12 cellular contexts compared by ENCODE assay signal in genomic region chr1:28756846-28757245, GRCh38. TPM values are rescaled to one million over a fixed set of nuclear protein-coding genes. Genes with fewer than 3 reads are reported as not detected.
DNase-seq lines count a peak whose midpoint lies in the region; ATAC-seq and TF ChIP-seq lines count a peak whose summit lies in the region.
"Had no signal": no experiment of that assay in that cellular context is flagged by ENCODE, and none has a peak within 500 bp of the region (broad histone marks: within the 10 kb centered on the region; RNA-seq: fewer than 3 reads in every experiment).

No MANE protein-coding gene starts in this region.

- no peak for DNase-seq in activated T-cell treated with anti-CD3 and anti-CD28 coated beads, Interleukin-2, amount 50 U/mL, for 24 hours
- DNase-seq in activated T-cell treated with anti-CD3 and anti-CD28 coated beads, Interleukin-2, amount 50 U/mL, for 72 hours = no peak
- peak; percentile 22 for DNase-seq in SK-MEL-5 (ENCODE audit: low read depth, low spot score)
- DNase-seq in fibroblast of the aortic adventitia (ENCODE audit: low read depth) = peak; percentile 20
- DNase-seq in putamen (ENCODE audit: low spot score) = peak; percentile 32
- no peak for DNase-seq in NCI-H2029 (lab: John Stamatoyannopoulos, UW)
- no peak for DNase-seq in tibial artery
- DNase-seq in NCI-H2029 treated with DMSO at 0.1 percent for 48 hours (lab: John Stamatoyannopoulos, UW) = no peak
- DNase-seq: ovary had no signal

- peaks cover 10 to 26% (median 16%) of the 10 kb centered on the region in 3 donors for H3K36me3 ChIP-seq in tibial artery
- H3K36me3 ChIP-seq: ovary had no signal

- H3K4me3 Mint-ChIP-seq in activated T-cell treated with anti-CD3 and anti-CD28 coated beads, Interleukin-2, amount 50 U/mL, for 24 hours = no peak overlapping the region
- H3K4me3 Mint-ChIP-seq in activated T-cell treated with anti-CD3 and anti-CD28 coated beads, Interleukin-2, amount 50 U/mL, for 72 hours = no peak overlapping the region

- H3K27ac Mint-ChIP-seq in activated T-cell treated with anti-CD3 and anti-CD28 coated beads, Interleukin-2, amount 50 U/mL, for 24 hours = peak overlapping the region; percentile 42
- H3K27ac Mint-ChIP-seq in activated T-cell treated with anti-CD3 and anti-CD28 coated beads, Interleukin-2, amount 50 U/mL, for 72 hours = no peak overlapping the region

- no peaks in the 10 kb centered on the region for H3K27me3 Mint-ChIP-seq in activated T-cell treated with anti-CD3 and anti-CD28 coated beads, Interleukin-2, amount 50 U/mL, for 24 hours
- H3K27me3 Mint-ChIP-seq in activated T-cell treated with anti-CD3 and anti-CD28 coated beads, Interleukin-2, amount 50 U/mL, for 72 hours (ENCODE audit: low read depth) = no peaks in the 10 kb centered on the region

- TF ChIP-seq CTCF in fibroblast of the aortic adventitia (IDR thresholded peaks at IDR 0.05; ENCODE audit: insufficient read depth, low read length) (no peak), tibial artery (IDR thresholded peaks at IDR 0.05) (no peak)

- H3K27me3 ChIP-seq in tibial artery = no peaks in the 10 kb centered on the region
- H3K27me3 ChIP-seq: BLaER1, ovary had no signal

- peaks cover 5 to 64% (median 34%) of the 10 kb centered on the region in 4 donors for H3K4me1 ChIP-seq in tibial artery

- intact Hi-C loops in tibial artery (cut with DNase I; ENCODE audit: low total_unique reads) = no loop called here

- H3K4me3 ChIP-seq in fibroblast of the aortic adventitia (ENCODE audit: low read depth, low read length) (no peak overlapping the region), tibial artery (no peak overlapping the region)
- H3K4me3 ChIP-seq: BLaER1, ovary had no signal

- ATAC-seq in activated T-cell treated with anti-CD3 and anti-CD28 coated beads, Interleukin-2, amount 50 U/mL, for 72 hours (replicated peaks in 1 of 2) = no peak

- H3K4me1 Mint-ChIP-seq in activated T-cell treated with anti-CD3 and anti-CD28 coated beads, Interleukin-2, amount 50 U/mL, for 24 hours (ENCODE audit: low read depth) = peaks cover 32% of the 10 kb centered on the region
- H3K4me1 Mint-ChIP-seq in activated T-cell treated with anti-CD3 and anti-CD28 coated beads, Interleukin-2, amount 50 U/mL, for 72 hours (ENCODE audit: low read depth) = peaks cover 19% of the 10 kb centered on the region

- in situ Hi-C loops in SK-MEL-5 (cut with HindIII; ENCODE audit: low pct_unique_long_range_greater_than_20kb, low sequenced_read_pairs) = no loop called here

- H3K27ac ChIP-seq in tibial artery = no peak overlapping the region
- H3K27ac ChIP-seq: BLaER1, ovary had no signal

- peaks cover 37% of the 10 kb centered on the region for H3K36me3 Mint-ChIP-seq in activated T-cell treated with anti-CD3 and anti-CD28 coated beads, Interleukin-2, amount 50 U/mL, for 24 hours (ENCODE audit: low read depth)
- H3K36me3 Mint-ChIP-seq in activated T-cell treated with anti-CD3 and anti-CD28 coated beads, Interleukin-2, amount 50 U/mL, for 72 hours (ENCODE audit: insufficient read depth in 2 of 2) = peaks cover 13 to 18% of the 10 kb centered on the region in 2 donors

- H3K9me3 ChIP-seq in tibial artery = no peaks in the 10 kb centered on the region
- H3K9me3 ChIP-seq: BLaER1, ovary had no signal

- H3K9me3 Mint-ChIP-seq in activated T-cell treated with anti-CD3 and anti-CD28 coated beads, Interleukin-2, amount 50 U/mL, for 24 hours = no peaks in the 10 kb centered on the region
- H3K9me3 Mint-ChIP-seq in activated T-cell treated with anti-CD3 and anti-CD28 coated beads, Interleukin-2, amount 50 U/mL, for 72 hours = no peaks in the 10 kb centered on the region

RNA-seq across cellular contexts. Expression of gene YTHDF2, which starts 20.1 kb away (rescaled TPM):
- total RNA-seq in activated T-cell treated with anti-CD3 and anti-CD28 coated beads, Interleukin-2, amount 50 U/mL, for 72 hours = 100 to 1,000 TPM in 1 of 2 donors, 10 to 100 TPM in 1; 86.3 to 104 TPM
- 59.5 and 63.3 TPM in 2 replicates for total RNA-seq in SK-MEL-5 (2014; rRNA removed; shearing (Covaris generic))
- polyA plus RNA-seq in SK-MEL-5 (2015; cell fraction: cytosol; rRNA removed) = 70.7 and 105 TPM in 2 replicates
- polyA plus RNA-seq in SK-MEL-5 (2015; cell fraction: nucleus; rRNA removed) = 84.0 and 87.4 TPM in 2 replicates
- total RNA-seq in fibroblast of the aortic adventitia (ENCODE audit: low replicate concordance) = 36.9 and 64.2 TPM in 2 replicates

RNA-seq across cellular contexts. Expression of gene OPRD1, which starts 55.1 kb away (rescaled TPM):
- not detected for total RNA-seq in activated T-cell treated with anti-CD3 and anti-CD28 coated beads, Interleukin-2, amount 50 U/mL, for 72 hours
- under 0.01 TPM in 1 of 2 replicates, not detected in the other for total RNA-seq in SK-MEL-5 (2014; rRNA removed; shearing (Covaris generic))
- 0.02 and 0.09 TPM in 2 replicates for polyA plus RNA-seq in SK-MEL-5 (2015; cell fraction: cytosol; rRNA removed)
- polyA plus RNA-seq in SK-MEL-5 (2015; cell fraction: nucleus; rRNA removed) = 0.06 and 0.09 TPM in 2 replicates
- total RNA-seq in fibroblast of the aortic adventitia (ENCODE audit: low replicate concordance) = not detected in 2 replicates
- total RNA-seq: T-helper 1 cell treated with Interleukin-12 subunit alpha and Interleukin-12 subunit beta and Interleukin-4 antibody, amounts not matched to agents 30 ng/mL and 1 ng/mL, for 36 hours; ureter had no signal
- polyA plus RNA-seq: ovary had no signal

Comparison
In these comparisons a context has a peak if more than half of its experiments do, and no peak if none do; other contexts are left out.
1. DNase-seq: peak in SK-MEL-5 (single experiment), fibroblast of the aortic adventitia (single experiment) and putamen (single experiment); none in activated T-cell treated with anti-CD3 and anti-CD28 coated beads, Interleukin-2, amount 50 U/mL, for 24 hours (single experiment), activated T-cell treated with anti-CD3 and anti-CD28 coated beads, Interleukin-2, amount 50 U/mL, for 72 hours (0 of 2), NCI-H2029 (single experiment), tibial artery (0 of 2) and NCI-H2029 treated with DMSO at 0.1 percent for 48 hours (single experiment).